Comparison of ENCODE assay signal across 13 cellular contexts in genomic region chr19:43751466-43752220, GRCh38. TPM values are rescaled to one million over a fixed set of nuclear protein-coding genes. Genes with fewer than 3 reads are reported as not detected.
DNase-seq lines count a peak whose midpoint lies in the region; TF ChIP-seq lines count a peak whose summit lies in the region.
"Had no signal": no experiment of that assay in that cellular context is flagged by ENCODE, and none has a peak within 500 bp of the region (broad histone marks: within the 10 kb centered on the region; RNA-seq: fewer than 3 reads in every experiment).

No MANE protein-coding gene starts in this region.

- H3K4me3 ChIP-seq in CD4-positive, alpha-beta memory T cell (ENCODE audit: low read length in 2 of 2) = no peak overlapping the region
- H3K4me3 ChIP-seq in OCI-LY1 (ENCODE audit: low read depth, low read length, poor library complexity, severe bottlenecking) (no peak overlapping the region), epithelial cell of esophagus (ENCODE audit: low read length) (no peak overlapping the region), sigmoid colon (no peak overlapping the region)

- TF ChIP-seq CTCF in OCI-LY1 (IDR thresholded peaks at IDR 0.05; ENCODE audit: low read length) (no peak), epithelial cell of esophagus (IDR thresholded peaks at IDR 0.05; ENCODE audit: insufficient read depth, low read depth, low read length, missing control alignments) (no peak), sigmoid colon (IDR thresholded peaks at IDR 0.05) (no peak), CD14-positive monocyte (IDR thresholded peaks at IDR 0.05) (no peak)

- no peak for TF ChIP-seq POLR2A in sigmoid colon (IDR thresholded peaks at IDR 0.05)

- no peak overlapping the region for H3K4me2 ChIP-seq in OCI-LY1 (ENCODE audit: low read length)

- no peaks in the 10 kb centered on the region for H3K79me2 ChIP-seq in OCI-LY1 (ENCODE audit: insufficient read depth, low read length)

- 0 out of 2 replicates have a peak, but pooled peaks cover 4% of the 10 kb centered on the region for H3F3A ChIP-seq in OCI-LY1 (ENCODE audit: insufficient read depth, low read length)

- H3K27me3 ChIP-seq in CD4-positive, alpha-beta memory T cell (ENCODE audit: insufficient read depth, low read length) = no peaks in the 10 kb centered on the region
- H3K27me3 ChIP-seq in OCI-LY1 (ENCODE audit: insufficient read depth, low read length) (no peaks in the 10 kb centered on the region), sigmoid colon (no peaks in the 10 kb centered on the region)

- intact Hi-C loops in CD4-positive, alpha-beta memory T cell (cut with micrococcal nuclease) = no loop called here
- intact Hi-C loops in sigmoid colon (cut with DNase I) (no loop called here), CD14-positive monocyte (cut with micrococcal nuclease) (no loop called here)

- no peak overlapping the region for H3K9ac ChIP-seq in OCI-LY1 (ENCODE audit: low read length)

- TF ChIP-seq EP300 in sigmoid colon (IDR thresholded peaks at IDR 0.05) = no peak

- H3K36me3 Mint-ChIP-seq in CD4-positive, alpha-beta memory T cell = peaks cover 33 to 53% of the 10 kb centered on the region in 2 donors
- peaks cover 49 to 57% of the 10 kb centered on the region in 2 donors for H3K36me3 Mint-ChIP-seq in CD14-positive monocyte

- H3K4me1 Mint-ChIP-seq in CD4-positive, alpha-beta memory T cell = peaks cover 32 to 71% (median 48%) of the 10 kb centered on the region in 4 donors
- H3K4me1 Mint-ChIP-seq in CD14-positive monocyte = peaks cover 41% of the 10 kb centered on the region

- H4K20me1 ChIP-seq in OCI-LY1 (ENCODE audit: insufficient read depth, low read length) = no peaks in the 10 kb centered on the region

- peak overlapping the region; percentile 24 for H3K27ac ChIP-seq in CD4-positive, alpha-beta memory T cell (ENCODE audit: low read depth, low read length)
- H3K27ac ChIP-seq in OCI-LY1 (ENCODE audit: low read depth, low read length, poor library complexity, severe bottlenecking) (peak overlapping the region; percentile 45), sigmoid colon (peak overlapping the region in 2 of 4 donors; percentile 3 to 99)

- H2AFZ ChIP-seq in OCI-LY1 (ENCODE audit: low read length) = no peak overlapping the region

- CTCF ChIA-PET in CD4-positive, alpha-beta memory T cell (lab: Charles Lee; ENCODE audit: partially characterized antibody) = interaction anchor here (1.1 to 7.6 kb wide), 3 partner anchors 14 to 58 kb away, joined by 3 to 80 read pairs (median 3); no protein-coding TSS in a partner anchor

- peak overlapping the region in 1 of 8 donors; percentile 17 for H3K4me3 Mint-ChIP-seq in CD4-positive, alpha-beta memory T cell
- H3K4me3 Mint-ChIP-seq in CD14-positive monocyte = no peak overlapping the region

- peaks cover 47% of the 10 kb centered on the region for H3K4me1 ChIP-seq in CD4-positive, alpha-beta memory T cell (ENCODE audit: insufficient read depth, low read length)
- H3K4me1 ChIP-seq in OCI-LY1 (ENCODE audit: insufficient read depth, low read length, severe bottlenecking) (peaks cover 40% of the 10 kb centered on the region), sigmoid colon (peaks cover 0 to 41% (median 28%) of the 10 kb centered on the region in 4 donors)

- H3K27me3 Mint-ChIP-seq in CD4-positive, alpha-beta memory T cell = no peaks in the 10 kb centered on the region
- H3K27me3 Mint-ChIP-seq in CD14-positive monocyte (ENCODE audit: low read depth in 3 of 3) = peaks cover 0 to 2% (median 0%) of the 10 kb centered on the region in 3 donors

- no peaks in the 10 kb centered on the region for H3K9me3 ChIP-seq in CD4-positive, alpha-beta memory T cell (ENCODE audit: control insufficient read depth in 1 of 2, low read length in 2 of 2)
- H3K9me3 ChIP-seq in OCI-LY1 (ENCODE audit: low read length) = no peaks in the 10 kb centered on the region
- H3K9me3 ChIP-seq in sigmoid colon = no peaks in the 10 kb centered on the region

- H3K9me3 Mint-ChIP-seq in CD4-positive, alpha-beta memory T cell = peaks cover 0 to 3% (median 0%) of the 10 kb centered on the region in 8 donors
- H3K9me3 Mint-ChIP-seq in CD14-positive monocyte = peaks cover 0 to 2% (median 0%) of the 10 kb centered on the region in 7 donors

- H3K9me2 ChIP-seq in OCI-LY1 (ENCODE audit: low read depth, low read length) = no peaks in the 10 kb centered on the region

- DNase-seq in CD4-positive, alpha-beta memory T cell = no peak
- DNase-seq in epithelial cell of esophagus (ENCODE audit: low read depth) (peak; percentile 56), sigmoid colon (no peak), CD14-positive monocyte (ENCODE audit: low spot score) (no peak)
- DNase-seq in activated CD4-positive, CD25-positive, alpha-beta regulatory T cell treated with anti-CD3 and anti-CD28 coated beads, Interleukin-2, amount 50 U/mL, for 72 hours = no peak
- DNase-seq: amygdala; COR-L47; MM.1S; stimulated activated CD8-positive, alpha-beta memory T cell treated with anti-CD3 and anti-CD28 coated beads, Interleukin-4, amount 100 ng/mL, for 48 hours had no signal

- POLR2A ChIA-PET in CD4-positive, alpha-beta memory T cell (lab: Charles Lee; ENCODE audit: partially characterized antibody) = interaction anchor here (1.4 to 6.4 kb wide), 3 partner anchors 15 to 33 kb away, joined by 5 to 116 read pairs (median 106); partner anchors contain the start of gene KCNN4

- 79 to 86% methylated on average over 4 of the region's 4 CpGs for WGBS in sigmoid colon, 2 donors

- peak overlapping the region; percentile 9 to 96 (median 81) for H3K27ac Mint-ChIP-seq in CD4-positive, alpha-beta memory T cell
- peak overlapping the region in 3 of 7 donors; percentile 41 to 60 (median 43) for H3K27ac Mint-ChIP-seq in CD14-positive monocyte

- peaks cover 49% of the 10 kb centered on the region for H3K36me3 ChIP-seq in CD4-positive, alpha-beta memory T cell (ENCODE audit: insufficient read depth, low read length)
- peaks cover 57% of the 10 kb centered on the region for H3K36me3 ChIP-seq in OCI-LY1 (ENCODE audit: insufficient read depth, low read length)
- H3K36me3 ChIP-seq in sigmoid colon = peaks cover 20 to 41% (median 32%) of the 10 kb centered on the region in 4 donors

RNA-seq across cellular contexts. Expression of gene SMG9, which starts 3.1 kb away (rescaled TPM):
- 10 to 100 TPM; 57.6 to 57.9 TPM for total RNA-seq in CD4-positive, alpha-beta memory T cell
- polyA plus RNA-seq in CD4-positive, alpha-beta memory T cell = 10 to 100 TPM in 1 of 2 donors, 1 to 10 TPM in 1; 3.8 to 13.7 TPM
- total RNA-seq in sigmoid colon = 10 to 100 TPM in 3 of 4 donors, 1 to 10 TPM in 1; 5.6 to 25.2 (median 13.8) TPM
- polyA plus RNA-seq in sigmoid colon (10 to 100 TPM in 1 of 3 donors, 1 to 10 TPM in 2; 6.2 to 36.5 (median 8.4) TPM), CD14-positive monocyte (1 to 10 TPM; 1.3 to 2.4 TPM)

RNA-seq across cellular contexts. Expression of gene KCNN4, which starts 29.1 kb away (rescaled TPM):
- 10 to 100 TPM; 33.6 to 33.9 TPM for total RNA-seq in CD4-positive, alpha-beta memory T cell
- polyA plus RNA-seq in CD4-positive, alpha-beta memory T cell = 10 to 100 TPM; 10.5 to 23.7 TPM
- 1 to 10 TPM in 3 of 4 donors, under 1 TPM in 1; 0.71 to 3.3 (median 1.9) TPM for total RNA-seq in sigmoid colon
- polyA plus RNA-seq in sigmoid colon (10 to 100 TPM in 1 of 3 donors, 1 to 10 TPM in 2; 3.7 to 48.7 (median 6.0) TPM), CD14-positive monocyte (10 to 100 TPM; 12.9 to 17.1 TPM)

RNA-seq across cellular contexts. Expression of gene IRGC, which starts 35.8 kb away (rescaled TPM):
- total RNA-seq in CD4-positive, alpha-beta memory T cell = not detected
- not detected for polyA plus RNA-seq in CD4-positive, alpha-beta memory T cell
- not detected for total RNA-seq in sigmoid colon
- polyA plus RNA-seq in sigmoid colon = not detected
- polyA plus RNA-seq in CD14-positive monocyte = not detected
- total RNA-seq: fibroblast of villous mesenchyme, H1, left lobe of liver had no signal
- polyA plus RNA-seq: H1 had no signal

RNA-seq across cellular contexts. Expression of gene LYPD5, which starts 50.6 kb away (rescaled TPM):
- under 1 TPM; 0.49 to 0.97 TPM for total RNA-seq in CD4-positive, alpha-beta memory T cell
- under 1 TPM; 0.27 to 0.50 TPM for polyA plus RNA-seq in CD4-positive, alpha-beta memory T cell
- 1 to 10 TPM in 3 of 4 donors, under 1 TPM in 1; 0.83 to 6.8 (median 1.5) TPM for total RNA-seq in sigmoid colon
- 10 to 100 TPM in 1 of 3 donors, 1 to 10 TPM in 1, under 1 TPM in 1; 0.60 to 10.6 (median 2.1) TPM for polyA plus RNA-seq in sigmoid colon
- under 1 TPM; 0.24 to 0.39 TPM for polyA plus RNA-seq in CD14-positive monocyte
- total RNA-seq: left lobe of liver had no signal
